8 cellular contexts compared by ENCODE assay signal in the genomic region with DNA sequence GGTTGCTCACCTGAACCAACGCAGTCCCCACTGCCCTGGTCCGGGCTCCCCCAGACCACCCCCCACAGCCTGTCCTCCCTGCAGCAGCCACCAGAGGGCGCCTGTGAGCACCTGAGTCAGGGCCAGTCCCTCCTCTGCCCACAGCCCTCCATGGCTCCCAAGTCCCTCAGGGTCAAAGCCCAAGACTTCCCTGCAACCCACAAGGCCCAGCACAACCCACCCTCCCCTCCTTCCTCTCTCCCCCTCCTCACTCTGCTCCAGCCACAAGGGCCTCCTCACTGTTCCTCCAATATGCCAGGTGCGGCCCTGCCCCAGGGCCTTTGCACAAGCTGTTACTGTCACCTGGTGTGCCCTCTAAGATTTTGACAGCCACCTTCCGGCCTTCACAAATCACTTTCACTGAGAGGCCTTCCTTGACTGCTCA. TPM values are rescaled to one million over a fixed set of nuclear protein-coding genes. Genes with fewer than 3 reads are reported as not detected.
DNase-seq lines count a peak whose midpoint lies in the region; ATAC-seq and TF ChIP-seq lines count a peak whose summit lies in the region.

No MANE protein-coding gene starts in this region.

- no peak overlapping the region for H3K4me3 ChIP-seq in WERI-Rb-1 (ENCODE audit: low read depth, low read length)
- H3K4me3 ChIP-seq in breast epithelium = no peak overlapping the region
- H3K4me3 ChIP-seq in aorta (ENCODE audit: low read length in 2 of 2) = no peak overlapping the region

- no peaks in the 10 kb centered on the region for H3K36me3 Mint-ChIP-seq in nephron progenitor cell (ENCODE audit: low read depth)

- H3K27ac ChIP-seq in WERI-Rb-1 = no peak overlapping the region
- no peak overlapping the region for H3K27ac ChIP-seq in breast epithelium
- H3K27ac ChIP-seq in aorta (ENCODE audit: low read depth in 1 of 2, low read length in 2 of 2) = no peak overlapping the region

- intact Hi-C loops in breast epithelium (cut with DNase I; ENCODE audit: low total_unique reads) (no loop called here), aorta (cut with DNase I) (no loop called here)

- H3K27me3 ChIP-seq in WERI-Rb-1 (ENCODE audit: insufficient read depth, low read depth, severe bottlenecking) (no peaks in the 10 kb centered on the region), breast epithelium (no peaks in the 10 kb centered on the region), aorta (ENCODE audit: control insufficient read depth in 1 of 2, insufficient read depth in 2 of 2, low read length in 1 of 2) (no peaks in the 10 kb centered on the region)

- no peaks in the 10 kb centered on the region for H3K9me3 Mint-ChIP-seq in nephron progenitor cell

- H3K4me3 Mint-ChIP-seq in nephron progenitor cell = no peak overlapping the region

- no peak overlapping the region for H3K27ac Mint-ChIP-seq in nephron progenitor cell

- H3K27me3 Mint-ChIP-seq in nephron progenitor cell (ENCODE audit: low read depth, poor library complexity) = peaks cover 28% of the 10 kb centered on the region

- 64 to 67% methylated on average over 5 of the region's 5 CpGs for WGBS in aorta, 2 donors

- H3K4me1 ChIP-seq in breast epithelium (no peaks in the 10 kb centered on the region), aorta (ENCODE audit: control insufficient read depth in 1 of 2, insufficient read depth in 2 of 2, low read length in 2 of 2) (no peaks in the 10 kb centered on the region)

- H3K36me3 ChIP-seq in WERI-Rb-1 (no peaks in the 10 kb centered on the region), breast epithelium (no peaks in the 10 kb centered on the region), aorta (ENCODE audit: control insufficient read depth in 1 of 2, insufficient read depth in 2 of 2, low read length in 1 of 2) (no peaks in the 10 kb centered on the region)

- TF ChIP-seq POLR2A in breast epithelium (IDR thresholded peaks at IDR 0.05) = no peak

- TF ChIP-seq CTCF in GM12874 (IDR thresholded peaks at IDR 0.05; ENCODE audit: insufficient read depth, low read depth, low read length) (peak; percentile 96), WERI-Rb-1 (IDR thresholded peaks at IDR 0.05; ENCODE audit: low read depth, low read length) (peak; percentile 96), breast epithelium (IDR thresholded peaks at IDR 0.05) (peak; percentile 38 to 58 (median 55)), nephron progenitor cell (IDR thresholded peaks at IDR 0.05) (peak; percentile 44)

- H3K9me3 ChIP-seq in WERI-Rb-1 (ENCODE audit: severe bottlenecking) (no peaks in the 10 kb centered on the region), breast epithelium (no peaks in the 10 kb centered on the region), aorta (ENCODE audit: control insufficient read depth, low read length) (no peaks in the 10 kb centered on the region)

- peak; percentile 63 for DNase-seq in WERI-Rb-1
- DNase-seq in breast epithelium (ENCODE audit: low spot score in 2 of 2) = no peak
- DNase-seq in nephron progenitor cell = peak; percentile 55
- peak; percentile 60 to 85 for DNase-seq in aorta
- no peak for DNase-seq in COLO668 (lab: John Stamatoyannopoulos, UW; ENCODE audit: unreplicated experiment)

- ATAC-seq in aorta (ENCODE audit: low FRiP score) = no peak
- ATAC-seq in GM18873 (IDR thresholded peaks at IDR 0.05; ENCODE audit: low FRiP score, unreplicated experiment) = no peak
- ATAC-seq in HG03095 (IDR thresholded peaks at IDR 0.05; ENCODE audit: unreplicated experiment) = no peak

- peaks cover 8% of the 10 kb centered on the region for H3K4me1 Mint-ChIP-seq in nephron progenitor cell

RNA-seq across cellular contexts. Expression of a gene that starts 10.9 kb away (rescaled TPM):
- total RNA-seq in breast epithelium (10 to 100 TPM in 1 of 3 donors, 1 to 10 TPM in 2; 7.8 to 16.2 (median 8.5) TPM), aorta (10 to 100 TPM in 1 of 2 donors, 1 to 10 TPM in 1; 8.7 to 12.5 TPM)
- 1 to 10 TPM; 1.8 to 5.3 TPM for polyA plus RNA-seq in aorta

RNA-seq across cellular contexts. Expression of a gene that starts 31.9 kb away (rescaled TPM):
- total RNA-seq in breast epithelium = 1 to 10 TPM in 2 of 3 donors, not detected in 1; 1.3 to 1.9 TPM
- total RNA-seq in aorta = 1 to 10 TPM; 2.4 to 2.5 TPM
- under 1 TPM; 0.50 to 0.79 TPM for polyA plus RNA-seq in aorta

RNA-seq across cellular contexts. Expression of a gene that starts 39.0 kb away (rescaled TPM):
- total RNA-seq in breast epithelium = 10 to 100 TPM; 21.1 to 34.7 (median 25.3) TPM
- 10 to 100 TPM; 26.1 to 29.6 TPM for total RNA-seq in aorta
- 10 to 100 TPM; 14.7 to 47.0 TPM for polyA plus RNA-seq in aorta

RNA-seq across cellular contexts. Expression of a gene that starts 52.5 kb away (rescaled TPM):
- total RNA-seq in breast epithelium (10 to 100 TPM; 40.5 to 52.0 (median 42.3) TPM), aorta (10 to 100 TPM; 57.1 to 65.6 TPM)
- 10 to 100 TPM; 43.2 to 44.2 TPM for polyA plus RNA-seq in aorta

Comparison
In these comparisons a context has a peak if more than half of its experiments do, and no peak if none do; other contexts are left out.
1. CTCF ChIP-seq: peak in every context shown above with its lines; median percentile 96 in GM12874; 96 in WERI-Rb-1; 55 in breast epithelium; 44 in nephron progenitor cell.
2. DNase-seq: peak in WERI-Rb-1 (single experiment), nephron progenitor cell (single experiment) and aorta (2 of 2); none in breast epithelium (0 of 2) and COLO668 (single experiment).